Comparison of ENCODE assay signal across 20 cellular contexts in genomic region chr5:35838370-35839042, GRCh38. TPM values are rescaled to one million over a fixed set of nuclear protein-coding genes. Genes with fewer than 3 reads are reported as not detected.
DNase-seq lines count a peak whose midpoint lies in the region; ATAC-seq and TF ChIP-seq lines count a peak whose summit lies in the region.
"Had no signal": no experiment of that assay in that cellular context is flagged by ENCODE, and none has a peak within 500 bp of the region (broad histone marks: within the 10 kb centered on the region; RNA-seq: fewer than 3 reads in every experiment).

No MANE protein-coding gene starts in this region.

- peaks cover 36 to 39% of the 10 kb centered on the region in 2 donors for H3K4me1 ChIP-seq in naive thymus-derived CD4-positive, alpha-beta T cell (ENCODE audit: control insufficient read depth in 2 of 2, insufficient read depth in 2 of 2, low read length in 2 of 2)
- no peaks in the 10 kb centered on the region for H3K4me1 ChIP-seq in stomach
- H3K4me1 ChIP-seq: BLaER1, SJCRH30, transverse colon had no signal

- POLR2A ChIA-PET in activated CD4-positive, alpha-beta T cell treated with anti-CD3 and anti-CD28 coated beads for 36 hours (lab: Charles Lee) = interaction anchor here (0.6 to 1.5 kb wide), 6 partner anchors 14 to 48 kb away, joined by 3 to 9 read pairs (median 3); partner anchors contain the start of gene IL7R
- POLR2A ChIA-PET in naive thymus-derived CD4-positive, alpha-beta T cell (lab: Charles Lee) = interaction anchor here (1.2 to 2.8 kb wide), 6 partner anchors 11 to 58 kb away, joined by 3 to 38 read pairs (median 8); partner anchors contain the start of gene IL7R

- peaks cover 8% of the 10 kb centered on the region for H3K9me3 Mint-ChIP-seq in activated CD4-positive, alpha-beta T cell treated with anti-CD3 and anti-CD28 coated beads for 36 hours (ENCODE audit: low read depth)
- H3K9me3 Mint-ChIP-seq in naive thymus-derived CD4-positive, alpha-beta T cell = peaks cover 0 to 14% (median 4%) of the 10 kb centered on the region in 11 donors

- intact Hi-C loops in activated CD4-positive, alpha-beta T cell treated with anti-CD3 and anti-CD28 coated beads for 36 hours (cut with DNase I, micrococcal nuclease) = loop anchor here (5.0 kb wide), 3 partner anchors 101 to 221 kb away; partner anchors contain the start of gene SPEF2 (in 1 of the 2)
- intact Hi-C loops in naive thymus-derived CD4-positive, alpha-beta T cell (cut with micrococcal nuclease) = no loop called here
- intact Hi-C loops in left cardiac atrium (cut with DNase I) (no loop called here), stomach (cut with DNase I; ENCODE audit: low total_unique reads) (no loop called here)

- no peak overlapping the region for H3K27ac ChIP-seq in naive thymus-derived CD4-positive, alpha-beta T cell (ENCODE audit: low read depth, low read length)
- H3K27ac ChIP-seq in stomach = no peak overlapping the region
- H3K27ac ChIP-seq: BLaER1, SJCRH30, transverse colon had no signal

- peak overlapping the region; percentile 61 for H3K4me3 Mint-ChIP-seq in activated CD4-positive, alpha-beta T cell treated with anti-CD3 and anti-CD28 coated beads for 36 hours
- H3K4me3 Mint-ChIP-seq in naive thymus-derived CD4-positive, alpha-beta T cell = peak overlapping the region; percentile 4 to 68 (median 31)

- H3K36me3 ChIP-seq in naive thymus-derived CD4-positive, alpha-beta T cell (ENCODE audit: control insufficient read depth in 2 of 3, insufficient read depth in 3 of 3, low read length in 3 of 3) = no peaks in the 10 kb centered on the region
- no peaks in the 10 kb centered on the region for H3K36me3 ChIP-seq in stomach
- H3K36me3 ChIP-seq: BLaER1, SJCRH30, transverse colon had no signal

- peaks cover 31% of the 10 kb centered on the region for H3K36me3 Mint-ChIP-seq in activated CD4-positive, alpha-beta T cell treated with anti-CD3 and anti-CD28 coated beads for 36 hours (ENCODE audit: low read depth)
- H3K36me3 Mint-ChIP-seq in naive thymus-derived CD4-positive, alpha-beta T cell = peaks cover 4 to 38% (median 4%) of the 10 kb centered on the region in 5 donors

- peak overlapping the region; percentile 99 for H3K27ac Mint-ChIP-seq in activated CD4-positive, alpha-beta T cell treated with anti-CD3 and anti-CD28 coated beads for 36 hours
- H3K27ac Mint-ChIP-seq in naive thymus-derived CD4-positive, alpha-beta T cell = peak overlapping the region in 8 of 9 donors; percentile 15 to 97 (median 66)

- TF ChIP-seq EP300 in stomach (IDR thresholded peaks at IDR 0.05) = no peak

- no peaks in the 10 kb centered on the region for H3K27me3 ChIP-seq in naive thymus-derived CD4-positive, alpha-beta T cell (ENCODE audit: control insufficient read depth in 2 of 2, insufficient read depth in 2 of 2, low read length in 2 of 2)
- H3K27me3 ChIP-seq in stomach = no peaks in the 10 kb centered on the region
- H3K27me3 ChIP-seq: BLaER1, SJCRH30, transverse colon had no signal

- DNase-seq in activated CD4-positive, alpha-beta T cell treated with anti-CD3 and anti-CD28 coated beads for 36 hours = peak; percentile 69
- DNase-seq in activated CD4-positive, alpha-beta T cell treated with anti-CD3 and anti-CD28 coated beads, Interleukin-2, amount 50 U/mL, for 4 hours = no peak
- DNase-seq in ELR (ENCODE audit: low read depth) (peak; percentile 50), left cardiac atrium (no peak), stomach (no peak)
- peak; percentile 75 to 76 for DNase-seq in activated T-cell treated with anti-CD3 and anti-CD28 coated beads, Interleukin-2, amount 50 U/mL, for 48 hours
- DNase-seq in naive thymus-derived CD4-positive, alpha-beta T cell = no peak
- DNase-seq: activated gamma-delta T cell treated with Interleukin-2 at 50 U/mL for 16 hours, dermis blood vessel endothelial cell, DMS153, KBM-7, left ventricle myocardium superior, NCI-H1048, NCI-H526 treated with DMSO at 0.1 percent for 48 hours, OCI-M1, SJCRH30, T1000, transverse colon had no signal

- CTCF ChIA-PET in activated CD4-positive, alpha-beta T cell treated with anti-CD3 and anti-CD28 coated beads for 36 hours (lab: Charles Lee) = interaction anchor here (0.7 to 1.3 kb wide), 7 partner anchors 11 to 36 kb away, joined by 3 to 4 read pairs (median 3); partner anchors contain the start of gene IL7R
- CTCF ChIA-PET in naive thymus-derived CD4-positive, alpha-beta T cell (lab: Charles Lee) = no interaction called here

- H3K4me1 Mint-ChIP-seq in activated CD4-positive, alpha-beta T cell treated with anti-CD3 and anti-CD28 coated beads for 36 hours = peaks cover 78% of the 10 kb centered on the region
- peaks cover 34 to 85% (median 78%) of the 10 kb centered on the region in 7 donors for H3K4me1 Mint-ChIP-seq in naive thymus-derived CD4-positive, alpha-beta T cell

- H3K27me3 Mint-ChIP-seq in activated CD4-positive, alpha-beta T cell treated with anti-CD3 and anti-CD28 coated beads for 36 hours = no peaks in the 10 kb centered on the region
- H3K27me3 Mint-ChIP-seq in naive thymus-derived CD4-positive, alpha-beta T cell = no peaks in the 10 kb centered on the region

- peak; percentile 65 for ATAC-seq in activated CD4-positive, alpha-beta T cell treated with anti-CD3 and anti-CD28 coated beads for 36 hours
- no peak for ATAC-seq in naive thymus-derived CD4-positive, alpha-beta T cell
- ATAC-seq in left cardiac atrium (no peak), GM18873 (IDR thresholded peaks at IDR 0.05; ENCODE audit: low FRiP score, unreplicated experiment) (no peak)
- ATAC-seq: left ventricle myocardium superior had no signal

- TF ChIP-seq CTCF in stomach (IDR thresholded peaks at IDR 0.05) = no peak

- H3K4me3 ChIP-seq in naive thymus-derived CD4-positive, alpha-beta T cell (ENCODE audit: low read length) = no peak overlapping the region
- H3K4me3 ChIP-seq in stomach = no peak overlapping the region
- H3K4me3 ChIP-seq: BLaER1, SJCRH30, transverse colon had no signal

- no peaks in the 10 kb centered on the region for H3K9me3 ChIP-seq in naive thymus-derived CD4-positive, alpha-beta T cell (ENCODE audit: control insufficient read depth in 2 of 3, low read length in 3 of 3)
- no peaks in the 10 kb centered on the region for H3K9me3 ChIP-seq in stomach
- H3K9me3 ChIP-seq: SJCRH30, transverse colon had no signal

- 79 to 93% (median 89%) methylated on average over 5 of the region's 5 CpGs for WGBS in stomach, 5 donors

- TF ChIP-seq POLR2A in stomach (IDR thresholded peaks at IDR 0.05) = no peak

RNA-seq across cellular contexts. Expression of gene IL7R, which starts 18.2 kb away (rescaled TPM):
- total RNA-seq in activated CD4-positive, alpha-beta T cell treated with anti-CD3 and anti-CD28 coated beads for 36 hours = 100 to 1,000 TPM; 236 to 246 TPM
- total RNA-seq in naive thymus-derived CD4-positive, alpha-beta T cell = 1,000 to 10,000 TPM in 2 of 5 experiments, 100 to 1,000 TPM in 3; 341 to 1,298 (median 608) TPM
- 100 to 1,000 TPM; 690 to 965 TPM for polyA plus RNA-seq in naive thymus-derived CD4-positive, alpha-beta T cell
- total RNA-seq in left cardiac atrium (10 to 100 TPM in 1 of 2 donors, 1 to 10 TPM in 1; 4.2 to 10.3 TPM), stomach (100 to 1,000 TPM in 1 of 5 donors, 10 to 100 TPM in 2, 1 to 10 TPM in 2; 2.3 to 124 (median 20.7) TPM)
- 1 to 10 TPM; 2.2 to 7.5 (median 2.3) TPM for polyA plus RNA-seq in stomach

Comparison
In these comparisons a context has a peak if more than half of its experiments do, and no peak if none do; other contexts are left out.
1. DNase-seq: peak in activated CD4-positive, alpha-beta T cell treated with anti-CD3 and anti-CD28 coated beads for 36 hours (single experiment), ELR (single experiment) and activated T-cell treated with anti-CD3 and anti-CD28 coated beads, Interleukin-2, amount 50 U/mL, for 48 hours (2 of 2); none in activated CD4-positive, alpha-beta T cell treated with anti-CD3 and anti-CD28 coated beads, Interleukin-2, amount 50 U/mL, for 4 hours (0 of 2), naive thymus-derived CD4-positive, alpha-beta T cell (0 of 9), left cardiac atrium (single experiment) and stomach (single experiment).
2. intact Hi-C loops: an anchor here in activated CD4-positive, alpha-beta T cell treated with anti-CD3 and anti-CD28 coated beads for 36 hours (5.0 kb wide); none called in naive thymus-derived CD4-positive, alpha-beta T cell, left cardiac atrium and stomach.